ENCODE assay signal across 14 cellular contexts in the genomic region with DNA sequence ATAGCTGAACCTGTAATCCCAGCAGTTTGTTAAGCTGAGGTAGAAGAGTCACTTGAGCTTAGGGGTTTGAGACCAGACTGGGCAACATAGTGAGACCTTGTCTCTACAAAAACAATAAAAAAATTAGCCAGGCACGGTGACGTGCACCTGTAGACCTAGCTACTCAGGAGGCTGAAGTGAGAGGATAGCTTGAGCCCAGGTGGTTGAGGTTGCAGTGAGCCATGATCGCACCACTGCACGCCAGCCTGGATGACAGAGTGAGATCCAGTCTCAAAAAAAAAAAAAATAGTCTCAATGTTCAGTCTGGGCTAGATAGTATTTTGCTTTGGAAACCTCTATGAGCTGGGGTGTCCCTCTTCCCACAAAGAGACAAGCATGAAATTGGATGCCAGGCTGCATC.
DNase-seq lines count a peak whose midpoint lies in the region; ATAC-seq lines count a peak whose summit lies in the region.
"Had no signal": no experiment of that assay in that cellular context is flagged by ENCODE, and none has a peak within 500 bp of the region (broad histone marks: within the 10 kb centered on the region; RNA-seq: fewer than 3 reads in every experiment).

No MANE protein-coding gene starts in this region.

- peaks cover 19% of the 10 kb centered on the region for H3K4me1 Mint-ChIP-seq in stimulated activated memory B cell treated with anti-CD40 and anti-IgM and Interleukin-4, amounts not matched to agents 10 μg/mL and 1 μg/mL and 100 μg/mL, for 72 hours

- ATAC-seq in GM19351 (IDR thresholded peaks at IDR 0.05; ENCODE audit: unreplicated experiment) = peak; percentile 25
- peak; percentile 20 for ATAC-seq in GM21825 (IDR thresholded peaks at IDR 0.05; ENCODE audit: unreplicated experiment)
- peak; percentile 9 for ATAC-seq in HG03139 (IDR thresholded peaks at IDR 0.05; ENCODE audit: unreplicated experiment)
- ATAC-seq in stimulated activated memory B cell treated with anti-CD40 and anti-IgM and Interleukin-4, amounts not matched to agents 10 μg/mL and 1 μg/mL and 100 μg/mL, for 72 hours = peak; percentile 44
- no peak for ATAC-seq in HG03039 (IDR thresholded peaks at IDR 0.05; ENCODE audit: unreplicated experiment)
- ATAC-seq: HCT116 had no signal

- H3K27ac Mint-ChIP-seq in stimulated activated memory B cell treated with anti-CD40 and anti-IgM and Interleukin-4, amounts not matched to agents 10 μg/mL and 1 μg/mL and 100 μg/mL, for 72 hours = no peak overlapping the region
- H3K27ac Mint-ChIP-seq: activated naive CD8-positive, alpha-beta T cell had no signal

- H3K4me3 Mint-ChIP-seq in stimulated activated memory B cell treated with anti-CD40 and anti-IgM and Interleukin-4, amounts not matched to agents 10 μg/mL and 1 μg/mL and 100 μg/mL, for 72 hours = no peak overlapping the region
- H3K4me3 Mint-ChIP-seq: activated naive CD8-positive, alpha-beta T cell had no signal

- no peak for DNase-seq in NCI-H446 (lab: John Stamatoyannopoulos, UW)
- no peak for DNase-seq in T-helper 1 cell
- DNase-seq in NCI-H524 (lab: John Stamatoyannopoulos, UW) = no peak
- DNase-seq: activated CD4-positive, CD25-positive, alpha-beta regulatory T cell treated with anti-CD3 and anti-CD28 coated beads, Interleukin-2, amount 50 U/mL, for 72 hours; MV-4-11; nucleus accumbens; PC-9 had no signal

- H3K27me3 Mint-ChIP-seq in stimulated activated memory B cell treated with anti-CD40 and anti-IgM and Interleukin-4, amounts not matched to agents 10 μg/mL and 1 μg/mL and 100 μg/mL, for 72 hours = peaks cover 23% of the 10 kb centered on the region
- H3K27me3 Mint-ChIP-seq: activated naive CD8-positive, alpha-beta T cell had no signal

- no peaks in the 10 kb centered on the region for H3K36me3 Mint-ChIP-seq in stimulated activated memory B cell treated with anti-CD40 and anti-IgM and Interleukin-4, amounts not matched to agents 10 μg/mL and 1 μg/mL and 100 μg/mL, for 72 hours

- no peaks in the 10 kb centered on the region for H3K9me3 Mint-ChIP-seq in stimulated activated memory B cell treated with anti-CD40 and anti-IgM and Interleukin-4, amounts not matched to agents 10 μg/mL and 1 μg/mL and 100 μg/mL, for 72 hours
